Comparison of ENCODE assay signal across 1 cellular context in genomic region chr10:92593553-92594046, GRCh38.
TF ChIP-seq lines count a peak whose summit lies in the region.

No MANE protein-coding gene starts in this region.

TF ChIP-seq in H1, 55 proteins besides CTCF, POLR2A, EP300 and RAD21:
- TF ChIP-seq TEAD4 (IDR thresholded peaks at IDR 0.05; ENCODE audit: low read depth, low read length) (no peak), YY1 (IDR thresholded peaks at IDR 0.05; ENCODE audit: low read depth, low read length) (no peak)
